Comparison of ENCODE assay signal across 21 cellular contexts in genomic region chr2:33728106-33728505, GRCh38.
A peak's percentile ranks its signal among the peaks of the same experiment; 100 is the strongest.
DNase-seq lines count a peak whose midpoint lies in the region; ATAC-seq, FAIRE-seq and TF ChIP-seq lines count a peak whose summit lies in the region.
"Had no signal": no experiment of that assay in that cellular context is flagged by ENCODE, and none has a peak within 500 bp of the region (broad histone marks: within the 10 kb centered on the region; RNA-seq: fewer than 3 reads in every experiment).

No MANE protein-coding gene starts in this region.

- H2BK120ac ChIP-seq in mesendoderm (ENCODE audit: low read depth, low read length) = no peak overlapping the region

- H3K27me3 ChIP-seq in right cardiac atrium (ENCODE audit: control insufficient read depth, insufficient read depth) (no peaks in the 10 kb centered on the region), HepG2 (ENCODE audit: control insufficient read depth in 1 of 2, insufficient read depth in 2 of 2, low read length in 2 of 2) (no peaks in the 10 kb centered on the region), mesendoderm (ENCODE audit: insufficient read depth, low read length, poor library complexity) (no peaks in the 10 kb centered on the region), gastrocnemius medialis (no peaks in the 10 kb centered on the region)

- no peaks in the 10 kb centered on the region for H3K36me3 Mint-ChIP-seq in stimulated activated effector memory CD8-positive, alpha-beta T cell treated with anti-CD3 and anti-CD28 coated beads, Interleukin-12 subunit alpha, Interleukin-12 subunit beta, amount 100 ng/mL, for 72 hours

- H4K8ac ChIP-seq in mesendoderm (ENCODE audit: low read depth, low read length) = no peak overlapping the region

- H2BK5ac ChIP-seq in mesendoderm (ENCODE audit: low read length) = no peak overlapping the region

- no peak overlapping the region for H2AFZ ChIP-seq in HepG2 (ENCODE audit: low read length)
- H2AFZ ChIP-seq: GM23248 had no signal

- H3K36me3 ChIP-seq in HepG2 (replicated peaks in 1 of 2; ENCODE audit: control insufficient read depth in 1 of 2, insufficient read depth in 2 of 2, low read length in 2 of 2) (no peaks in the 10 kb centered on the region), mesendoderm (ENCODE audit: control insufficient read depth, insufficient read depth, low read length) (no peaks in the 10 kb centered on the region), gastrocnemius medialis (no peaks in the 10 kb centered on the region)

- no peak overlapping the region for H3K18ac ChIP-seq in mesendoderm (ENCODE audit: low read length)

- no peak overlapping the region for H2BK15ac ChIP-seq in mesendoderm (replicated peaks; ENCODE audit: low read depth)

- H3K9me3 ChIP-seq in right cardiac atrium (ENCODE audit: control insufficient read depth, low read length) = no peaks in the 10 kb centered on the region
- no peaks in the 10 kb centered on the region for H3K9me3 ChIP-seq in HepG2 (ENCODE audit: low read length)
- no peaks in the 10 kb centered on the region for H3K9me3 ChIP-seq in gastrocnemius medialis
- H3K9me3 ChIP-seq: A549, Caco-2 had no signal

- no peak overlapping the region for H3K4ac ChIP-seq in mesendoderm (ENCODE audit: low read depth, low read length)

- FAIRE-seq in HepG2 (lab: Jason Lieb, UNC) = no peak
- FAIRE-seq: A549, D721Med, G401.6, GM12892, GM18507 had no signal

- H3K4me3 ChIP-seq in right cardiac atrium (ENCODE audit: low read length) (no peak overlapping the region), HepG2 (replicated peaks in 1 of 3; ENCODE audit: insufficient read depth in 1 of 3, low read depth in 2 of 3, low read length in 3 of 3) (no peak overlapping the region), mesendoderm (ENCODE audit: low read length) (no peak overlapping the region), gastrocnemius medialis (no peak overlapping the region)
- H3K4me3 ChIP-seq: A549, GM23248 had no signal

- in situ Hi-C loops in HepG2 (cut with HindIII; ENCODE audit: extremely low pct_ligation_motif_present, low pct_unique_long_range_greater_than_20kb) = no loop called here
- in situ Hi-C loops in gastrocnemius medialis (cut with MboI; ENCODE audit: low sequenced_read_pairs in 4 of 4) = no loop called here

- TF ChIP-seq CTCF in HepG2 (CRISPR knock-in tag; IDR thresholded peaks at IDR 0.05) (no peak), gastrocnemius medialis (IDR thresholded peaks at IDR 0.05 in 4 of 5, conservative IDR thresholded peaks at IDR 0.05 in 1 of 5) (no peak)

- H3K4me1 ChIP-seq in right cardiac atrium (ENCODE audit: control insufficient read depth, insufficient read depth, low read length) = no peaks in the 10 kb centered on the region
- H3K4me1 ChIP-seq in HepG2 (ENCODE audit: insufficient read depth, low read length) = no peaks in the 10 kb centered on the region
- H3K4me1 ChIP-seq in mesendoderm (ENCODE audit: control insufficient read depth, low read depth, low read length) = no peaks in the 10 kb centered on the region
- no peaks in the 10 kb centered on the region for H3K4me1 ChIP-seq in gastrocnemius medialis
- H3K4me1 ChIP-seq: A549, Caco-2 had no signal

- POLR2A ChIA-PET in HepG2 (lab: Yijun Ruan, JAX) = no interaction called here

- H3K9ac ChIP-seq in HepG2 (ENCODE audit: insufficient read depth, low read depth, low read length) (no peak overlapping the region), mesendoderm (ENCODE audit: low read length) (no peak overlapping the region)
- H3K9ac ChIP-seq: GM23248 had no signal

- H3K79me1 ChIP-seq in mesendoderm (ENCODE audit: low read length) = no peaks in the 10 kb centered on the region

- no peaks in the 10 kb centered on the region for H4K20me1 ChIP-seq in HepG2 (ENCODE audit: insufficient read depth, low read length)

- intact Hi-C loops in right cardiac atrium (cut with DNase I) = no loop called here
- intact Hi-C loops in left cardiac atrium (cut with DNase I) = no loop called here
- intact Hi-C loops in HepG2 (cut with micrococcal nuclease; ENCODE audit: unreplicated experiment) = no loop called here
- intact Hi-C loops in gastrocnemius medialis (cut with DNase I; ENCODE audit: low total_unique reads) = no loop called here

- TF ChIP-seq EP300 in HepG2 (IDR thresholded peaks at IDR 0.05; ENCODE audit: low read depth in 2 of 2, low read length in 2 of 2) (no peak), HepG2 (CRISPR knock-in tag; IDR thresholded peaks at IDR 0.05; ENCODE audit: borderline replicate concordance) (no peak)

- H3K27ac ChIP-seq in right cardiac atrium (ENCODE audit: low read length) (no peak overlapping the region), HepG2 (ENCODE audit: extremely low read length, insufficient read depth, low read length) (no peak overlapping the region), mesendoderm (ENCODE audit: low read depth, low read length) (no peak overlapping the region), gastrocnemius medialis (no peak overlapping the region)
- H3K27ac ChIP-seq: 22Rv1, A549, C4-2B, GM23248, HL-60 had no signal

- TF ChIP-seq POLR2A in HepG2 (IDR thresholded peaks at IDR 0.05; ENCODE audit: insufficient read depth in 1 of 2, low read depth in 2 of 2, low read length in 2 of 2) = no peak
- TF ChIP-seq POLR2A in gastrocnemius medialis (IDR thresholded peaks at IDR 0.05) = no peak

- no peaks in the 10 kb centered on the region for H3K4me1 Mint-ChIP-seq in stimulated activated effector memory CD8-positive, alpha-beta T cell treated with anti-CD3 and anti-CD28 coated beads, Interleukin-12 subunit alpha, Interleukin-12 subunit beta, amount 100 ng/mL, for 72 hours

- H3K4me3 Mint-ChIP-seq in stimulated activated effector memory CD8-positive, alpha-beta T cell treated with anti-CD3 and anti-CD28 coated beads, Interleukin-12 subunit alpha, Interleukin-12 subunit beta, amount 100 ng/mL, for 72 hours = no peak overlapping the region
- H3K4me3 Mint-ChIP-seq: CD4-positive, alpha-beta T cell had no signal

- CTCF ChIA-PET in HepG2 (lab: Yijun Ruan, JAX; ENCODE audit: low intra/inter-chr PET ratio, low total read pairs) = no interaction called here

- no peak overlapping the region for H2AK5ac ChIP-seq in mesendoderm (ENCODE audit: low read length)

- no peak overlapping the region for H3K56ac ChIP-seq in mesendoderm (ENCODE audit: low read length)

- no peak overlapping the region for H3K23ac ChIP-seq in mesendoderm (ENCODE audit: low read length)

- H3K9me3 Mint-ChIP-seq in stimulated activated effector memory CD8-positive, alpha-beta T cell treated with anti-CD3 and anti-CD28 coated beads, Interleukin-12 subunit alpha, Interleukin-12 subunit beta, amount 100 ng/mL, for 72 hours = peaks cover 6% of the 10 kb centered on the region
- H3K9me3 Mint-ChIP-seq: CD4-positive, alpha-beta T cell had no signal

- H3K79me2 ChIP-seq in HepG2 (ENCODE audit: insufficient read depth, low read length) (no peaks in the 10 kb centered on the region), mesendoderm (ENCODE audit: control insufficient read depth, insufficient read depth, low read length) (no peaks in the 10 kb centered on the region)

- DNase-seq in right cardiac atrium = no peak
- no peak for DNase-seq in left cardiac atrium
- DNase-seq in HepG2 (ENCODE audit: low spot score) = no peak
- no peak for DNase-seq in stimulated activated effector memory CD8-positive, alpha-beta T cell treated with anti-CD3 and anti-CD28 coated beads, Interleukin-12 subunit alpha, Interleukin-12 subunit beta, amount 100 ng/mL, for 72 hours (ENCODE audit: low spot score in 2 of 2)
- no peak for DNase-seq in activated naive CD4-positive, alpha-beta T cell treated with Interleukin-2 at 50 U/mL for 16 hours
- no peak for DNase-seq in mesendoderm
- no peak for DNase-seq in gastrocnemius medialis
- DNase-seq: AML-193; Caco-2; CD4-positive, alpha-beta T cell; GM23248; HCEC 1CT; IMR-90 had no signal

- WGBS in right cardiac atrium = 92% methylated on average over 14 of the region's 14 CpGs
- 40% methylated on average over 12 of the region's 14 CpGs for WGBS in HepG2 (ENCODE audit: low lambda C conversion rate)
- WGBS in mesendoderm (ENCODE audit: extremely low coverage, insufficient coverage, low lambda C conversion rate) = no CpG with 5 or more reads among the region's 14 CpGs

- H3K4me2 ChIP-seq in HepG2 (ENCODE audit: low read depth, low read length) (no peak overlapping the region), mesendoderm (ENCODE audit: low read length) (no peak overlapping the region)
- H3K4me2 ChIP-seq: A549 had no signal

- no TSS peak for BruUV-seq in HepG2 (replicated peaks; lab: Mats Ljungman, UMichigan)

- H3K27ac Mint-ChIP-seq in stimulated activated effector memory CD8-positive, alpha-beta T cell treated with anti-CD3 and anti-CD28 coated beads, Interleukin-12 subunit alpha, Interleukin-12 subunit beta, amount 100 ng/mL, for 72 hours = no peak overlapping the region
- H3K27ac Mint-ChIP-seq: CD4-positive, alpha-beta T cell had no signal

- TF ChIP-seq RAD21 in HepG2 (CRISPR knock-in tag; IDR thresholded peaks at IDR 0.05) = no peak

- ATAC-seq in right cardiac atrium = peak; percentile 23 to 45
- no peak for ATAC-seq in left cardiac atrium
- peak; percentile 25; the same call in 2 of the 3 replicates for ATAC-seq in HepG2
- ATAC-seq in stimulated activated effector memory CD8-positive, alpha-beta T cell treated with anti-CD3 and anti-CD28 coated beads, Interleukin-12 subunit alpha, Interleukin-12 subunit beta, amount 100 ng/mL, for 72 hours = peak; percentile 13
- no peak for ATAC-seq in gastrocnemius medialis
- ATAC-seq: A549 had no signal

- no peak overlapping the region for H4K5ac ChIP-seq in mesendoderm (ENCODE audit: low read length)

Comparison
In these comparisons a context has a peak if more than half of its experiments do, and no peak if none do; other contexts are left out.
1. ATAC-seq: peak in right cardiac atrium (2 of 2), HepG2 (single experiment) and stimulated activated effector memory CD8-positive, alpha-beta T cell treated with anti-CD3 and anti-CD28 coated beads, Interleukin-12 subunit alpha, Interleukin-12 subunit beta, amount 100 ng/mL, for 72 hours (single experiment); none in left cardiac atrium (0 of 2) and gastrocnemius medialis (0 of 2).